8 cellular contexts compared by ENCODE assay signal in the genomic region with DNA sequence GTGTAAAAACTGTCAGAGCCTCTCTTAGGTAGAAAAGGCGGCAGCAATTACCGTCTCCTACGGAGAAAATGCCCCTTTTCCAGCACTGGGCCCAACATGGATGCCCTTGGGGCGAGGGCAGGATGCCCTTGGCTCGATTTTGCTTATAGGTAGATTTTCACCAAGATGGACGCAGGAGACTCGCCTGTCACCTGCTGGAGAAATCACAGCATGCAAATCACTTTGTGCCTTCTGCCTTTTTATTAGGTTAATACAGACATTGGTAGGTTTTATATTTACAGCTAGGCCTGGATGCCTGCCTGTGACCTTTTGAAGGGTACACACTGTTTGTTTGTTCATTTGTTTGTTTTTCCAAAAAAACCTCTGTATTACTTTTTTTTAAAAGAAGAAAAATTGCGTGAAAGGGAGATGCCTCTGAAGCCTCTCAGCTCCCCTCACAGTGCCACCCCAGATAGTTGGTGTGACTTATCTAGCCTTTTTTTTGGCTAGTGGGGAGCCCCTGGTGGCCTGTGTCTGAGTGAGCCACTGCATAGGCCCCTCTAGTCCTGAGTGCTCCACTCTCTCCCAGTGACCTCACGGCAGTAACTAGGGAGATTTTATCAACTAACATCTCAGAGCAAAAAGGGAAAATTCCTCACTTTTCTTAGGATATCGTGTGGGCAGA. TPM values are rescaled to one million over a fixed set of nuclear protein-coding genes. Genes with fewer than 3 reads are reported as not detected.
A peak's percentile ranks its signal among the peaks of the same experiment; 100 is the strongest.
DNase-seq lines count a peak whose midpoint lies in the region; ATAC-seq and TF ChIP-seq lines count a peak whose summit lies in the region.

No MANE protein-coding gene starts in this region.

- ATAC-seq in left lung (peak; percentile 8), HG03135 (IDR thresholded peaks at IDR 0.05; ENCODE audit: unreplicated experiment) (no peak)

- 31 to 43% methylated on average over 5 to 10 of the region's 10 CpGs for WGBS in transverse colon (ENCODE audit: low coverage in 1 of 2), 2 donors

- H4K20me1 ChIP-seq in Loucy (ENCODE audit: insufficient read depth, low read length, poor library complexity, severe bottlenecking) = peaks cover 16% of the 10 kb centered on the region

- DNase-seq in T-helper 2 cell treated with Interferon-gamma antibody and Interleukin-4, amounts not matched to agents 5 μg/mL and 100 μg/mL, for 36 hours (ENCODE audit: low spot score) = no peak
- DNase-seq in T-helper 2 cell = no peak
- no peak for DNase-seq in astrocyte of the cerebellum (ENCODE audit: low read depth)
- no peak for DNase-seq in left lung
- DNase-seq in transverse colon = peak; percentile 66
- no peak for DNase-seq in DMS114 treated with DMSO at 0.1 percent for 48 hours (lab: John Stamatoyannopoulos, UW; ENCODE audit: unreplicated experiment)

- peaks cover 11% of the 10 kb centered on the region for H3K36me3 Mint-ChIP-seq in T-helper 2 cell treated with Interferon-gamma antibody and Interleukin-4, amounts not matched to agents 5 μg/mL and 100 μg/mL, for 36 hours (ENCODE audit: low read depth)

- intact Hi-C loops in left lung (cut with DNase I) (no loop called here), transverse colon (cut with DNase I; ENCODE audit: low total_unique reads) (no loop called here)

- H3F3A ChIP-seq in Loucy (ENCODE audit: low read depth) = no peaks in the 10 kb centered on the region

- TF ChIP-seq POLR2A in transverse colon (IDR thresholded peaks at IDR 0.05) = no peak

- peak overlapping the region; percentile 52 for H3K9ac ChIP-seq in Loucy (ENCODE audit: low read depth, low read length, poor library complexity, severe bottlenecking)

- H3K9me3 Mint-ChIP-seq in T-helper 2 cell treated with Interferon-gamma antibody and Interleukin-4, amounts not matched to agents 5 μg/mL and 100 μg/mL, for 36 hours = no peaks in the 10 kb centered on the region

- peak overlapping the region; percentile 84 for H3K4me3 Mint-ChIP-seq in T-helper 2 cell treated with Interferon-gamma antibody and Interleukin-4, amounts not matched to agents 5 μg/mL and 100 μg/mL, for 36 hours

- H3K79me2 ChIP-seq in Loucy (ENCODE audit: insufficient read depth, low read length) = peaks cover 33% of the 10 kb centered on the region

- peak overlapping the region; percentile 94 for H3K4me2 ChIP-seq in Loucy (ENCODE audit: low read depth, low read length, poor library complexity, severe bottlenecking)

- peaks cover 37% of the 10 kb centered on the region for H3K4me1 Mint-ChIP-seq in T-helper 2 cell treated with Interferon-gamma antibody and Interleukin-4, amounts not matched to agents 5 μg/mL and 100 μg/mL, for 36 hours (ENCODE audit: low read depth)

- H3K27me3 Mint-ChIP-seq in T-helper 2 cell treated with Interferon-gamma antibody and Interleukin-4, amounts not matched to agents 5 μg/mL and 100 μg/mL, for 36 hours (ENCODE audit: low read depth) = peaks cover 14% of the 10 kb centered on the region

- H3K27ac Mint-ChIP-seq in T-helper 2 cell treated with Interferon-gamma antibody and Interleukin-4, amounts not matched to agents 5 μg/mL and 100 μg/mL, for 36 hours = no peak overlapping the region

- peaks cover 49% of the 10 kb centered on the region for H3K4me1 ChIP-seq in Loucy (ENCODE audit: insufficient read depth, low read length, poor library complexity, severe bottlenecking)
- peaks cover 18 to 67% of the 10 kb centered on the region in 2 donors for H3K4me1 ChIP-seq in left lung
- H3K4me1 ChIP-seq in transverse colon = peaks cover 23 to 69% (median 47%) of the 10 kb centered on the region in 4 donors

- H3K4me3 ChIP-seq in Loucy (ENCODE audit: low read length, poor library complexity, severe bottlenecking) (peak overlapping the region; percentile 85), astrocyte of the cerebellum (ENCODE audit: low read depth, low read length) (peak overlapping the region; percentile 87), left lung (peak overlapping the region; percentile 64 to 82), transverse colon (peak overlapping the region; percentile 81 to 92 (median 87))

- no peak for TF ChIP-seq EP300 in transverse colon (IDR thresholded peaks at IDR 0.05; ENCODE audit: low read depth)

- no peaks in the 10 kb centered on the region for H3K9me2 ChIP-seq in Loucy (replicated peaks; ENCODE audit: low read depth, low read length)

- in situ Hi-C loops in astrocyte of the cerebellum (cut with HindIII; ENCODE audit: low sequenced_read_pairs) (loop anchor here (25.0 kb wide), 1 partner anchor 472 kb away; no protein-coding TSS in a partner anchor), transverse colon (cut with MboI; ENCODE audit: low pct_ligation_motif_present in 1 of 4, low pct_unique_long_range_greater_than_20kb in 1 of 4, low sequenced_read_pairs in 3 of 4) (loop anchor here in 2 of 4 donors (25.0 kb wide), 3 partner anchors 228 to 647 kb away; no protein-coding TSS in a partner anchor)

- H3K27ac ChIP-seq in left lung (peak overlapping the region; percentile 86 to 95), transverse colon (peak overlapping the region; percentile 94 to 98 (median 96))

- no peaks in the 10 kb centered on the region for H3K27me3 ChIP-seq in Loucy (ENCODE audit: insufficient read depth, low read length, poor library complexity, severe bottlenecking)
- peaks cover 0 to 48% of the 10 kb centered on the region in 2 donors for H3K27me3 ChIP-seq in left lung
- no peaks in the 10 kb centered on the region for H3K27me3 ChIP-seq in transverse colon

- peak; percentile 62 for TF ChIP-seq CTCF in Loucy (conservative IDR thresholded peaks at IDR 0.05; ENCODE audit: low read length)
- peak; percentile 38 for TF ChIP-seq CTCF in astrocyte of the cerebellum (IDR thresholded peaks at IDR 0.05; ENCODE audit: low read depth, low read length, missing control alignments)
- TF ChIP-seq CTCF in left lung (IDR thresholded peaks at IDR 0.05) = peak in 1 of 2 donors; percentile 18
- peak; percentile 26 to 69 (median 39) for TF ChIP-seq CTCF in transverse colon (IDR thresholded peaks at IDR 0.05)

- no peak overlapping the region for H2AFZ ChIP-seq in Loucy (ENCODE audit: low read length)

- no peaks in the 10 kb centered on the region for H3K9me3 ChIP-seq in Loucy (ENCODE audit: insufficient read depth, low read depth, low read length)
- no peaks in the 10 kb centered on the region for H3K9me3 ChIP-seq in left lung
- no peaks in the 10 kb centered on the region for H3K9me3 ChIP-seq in transverse colon

- H3K36me3 ChIP-seq in Loucy (ENCODE audit: insufficient read depth, low read length) = no peaks in the 10 kb centered on the region; the same call in 1 of the 2 replicates
- peaks cover 0 to 15% of the 10 kb centered on the region in 2 donors for H3K36me3 ChIP-seq in left lung
- H3K36me3 ChIP-seq in transverse colon = peaks cover 0 to 6% (median 2%) of the 10 kb centered on the region in 4 donors

RNA-seq across cellular contexts. Expression of a gene that starts 2.5 kb away (rescaled TPM):
- 100 to 1,000 TPM; 288 to 295 TPM for total RNA-seq in left lung
- 100 to 1,000 TPM in 3 of 4 donors, 10 to 100 TPM in 1; 82.8 to 493 (median 375) TPM for total RNA-seq in transverse colon
